In genomic region chr19:7926727-7927604, GRCh38 we compare ENCODE assay signal across 1 cellular context.
TF ChIP-seq lines count a peak whose summit lies in the region.

No MANE protein-coding gene starts in this region.

TF ChIP-seq in HEK293, 187 proteins besides CTCF, POLR2A, EP300 and RAD21 (continued from another document):
- TF ChIP-seq KLF17 (tag by site-specific recombination; IDR thresholded peaks at IDR 0.05) (no peak), ZNF280D (tag by site-specific recombination; IDR thresholded peaks at IDR 0.05) (no peak), ZSCAN30 (tag by site-specific recombination; IDR thresholded peaks at IDR 0.05) (no peak), SCRT1 (tag by site-specific recombination; IDR thresholded peaks at IDR 0.05; ENCODE audit: borderline replicate concordance) (no peak), ZNF18 (tag by site-specific recombination; IDR thresholded peaks at IDR 0.05) (no peak), ZNF660 (tag by site-specific recombination; IDR thresholded peaks at IDR 0.05) (no peak)
